2 cellular contexts compared by ENCODE assay signal in genomic region chr20:58182521-58183140, GRCh38.
A peak's percentile ranks its signal among the peaks of the same experiment; 100 is the strongest.
TF ChIP-seq lines count a peak whose summit lies in the region.

No MANE protein-coding gene starts in this region.

TF ChIP-seq in HepG2, 621 proteins besides CTCF, POLR2A, EP300 and RAD21:
- TF ChIP-seq ZNF160 (CRISPR knock-in tag; IDR thresholded peaks at IDR 0.05): no peak
- peak; percentile 89 for TF ChIP-seq ZNF629 (CRISPR knock-in tag; conservative IDR thresholded peaks at IDR 0.05)

TF ChIP-seq in K562, 482 proteins besides CTCF, POLR2A, EP300 and RAD21:
- TF ChIP-seq GTF2F1 (IDR thresholded peaks at IDR 0.05; ENCODE audit: low read depth, low read length): no peak
- TF ChIP-seq RBM25 (IDR thresholded peaks at IDR 0.05; ENCODE audit: low read depth, low read length, severe bottlenecking): peak; percentile 61
TF ChIP-seq in K562: peak in this region for 1.
